24 cellular contexts compared by ENCODE assay signal in genomic region chr9:132062768-132063167, GRCh38.
"Had no signal": no experiment of that assay in that cellular context is flagged by ENCODE, and none has a peak within 500 bp of the region (broad histone marks: within the 10 kb centered on the region; RNA-seq: fewer than 3 reads in every experiment).

No MANE protein-coding gene starts in this region.

- H3K36me3 ChIP-seq: prostate gland had no signal

- DNase-seq: dermis blood vessel endothelial cell; effector memory CD4-positive, alpha-beta T cell; head of caudate nucleus; kidney; natural killer cell; right cardiac atrium; spleen; stimulated activated CD4-positive, alpha-beta T cell treated with anti-CD3 and anti-CD28 coated beads, Interleukin-4, amount 100 ng/mL, for 4 hours; stimulated activated naive CD8-positive, alpha-beta T cell treated with anti-CD3 and anti-CD28 coated beads, Interleukin-15, Interleukin-2, amounts not matched to agents 100 U/mL and 50 U/mL, for 24 hours; substantia nigra; testis; tibial artery; upper lobe of left lung had no signal

- H3K27me3 ChIP-seq: esophagus muscularis mucosa, spleen, testis, tibial artery, upper lobe of left lung had no signal

- H3K27ac Mint-ChIP-seq: memory B cell; natural killer cell; stimulated activated memory B cell treated with anti-CD40 and anti-IgM and Interleukin-4, amounts not matched to agents 10 μg/mL and 1 μg/mL and 100 μg/mL, for 72 hours had no signal

- H3K4me1 ChIP-seq: parathyroid adenoma, prostate gland, upper lobe of left lung had no signal

- H3K4me3 ChIP-seq: coronary artery, esophagus muscularis mucosa, lung, prostate gland, skin epidermis, spleen, testis, tibial artery, upper lobe of left lung had no signal

- FAIRE-seq: frontal cortex, kidney, urothelium cell line had no signal

- ATAC-seq: left lobe of liver; natural killer cell; right cardiac atrium; stimulated activated memory B cell treated with anti-CD40 and anti-IgM and Interleukin-4, amounts not matched to agents 10 μg/mL and 1 μg/mL and 100 μg/mL, for 72 hours; stimulated activated naive CD8-positive, alpha-beta T cell treated with anti-CD3 and anti-CD28 coated beads, Interleukin-15, Interleukin-2, amounts not matched to agents 100 U/mL and 50 U/mL, for 24 hours had no signal

- H3K9me3 ChIP-seq: esophagus muscularis mucosa, prostate gland, testis, tibial artery, upper lobe of left lung had no signal

- H3K27ac ChIP-seq: coronary artery, esophagus muscularis mucosa, parathyroid adenoma, prostate gland, skin epidermis, spleen, testis, tibial artery, upper lobe of left lung had no signal

- H3K4me3 Mint-ChIP-seq: memory B cell; natural killer cell; stimulated activated memory B cell treated with anti-CD40 and anti-IgM and Interleukin-4, amounts not matched to agents 10 μg/mL and 1 μg/mL and 100 μg/mL, for 72 hours had no signal

- H3K9ac ChIP-seq: parathyroid adenoma had no signal

- H2AFZ ChIP-seq: parathyroid adenoma had no signal

- H3K9me3 Mint-ChIP-seq: natural killer cell had no signal

- H3K27me3 Mint-ChIP-seq: memory B cell; stimulated activated memory B cell treated with anti-CD40 and anti-IgM and Interleukin-4, amounts not matched to agents 10 μg/mL and 1 μg/mL and 100 μg/mL, for 72 hours had no signal
